ENCODE assay signal across 13 cellular contexts in genomic region chr5:175814676-175815075, GRCh38. TPM values are rescaled to one million over a fixed set of nuclear protein-coding genes. Genes with fewer than 3 reads are reported as not detected.
DNase-seq lines count a peak whose midpoint lies in the region; ATAC-seq and TF ChIP-seq lines count a peak whose summit lies in the region.
"Had no signal": no experiment of that assay in that cellular context is flagged by ENCODE, and none has a peak within 500 bp of the region (broad histone marks: within the 10 kb centered on the region; RNA-seq: fewer than 3 reads in every experiment).

No MANE protein-coding gene starts in this region.

- peaks cover 3% of the 10 kb centered on the region for H3K27me3 ChIP-seq in prostate gland (replicated peaks; ENCODE audit: insufficient read depth)
- H3K27me3 ChIP-seq: pancreas had no signal

- no peaks in the 10 kb centered on the region for H3K36me3 ChIP-seq in prostate gland
- H3K36me3 ChIP-seq: pancreas had no signal

- intact Hi-C loops in posterior cingulate gyrus (cut with DNase I), result no loop called here
- intact Hi-C loops in prostate gland (cut with DNase I), result no loop called here

- no peak for TF ChIP-seq POLR2A in prostate gland (IDR thresholded peaks at IDR 0.05)

- ATAC-seq in GM21367 (IDR thresholded peaks at IDR 0.05; ENCODE audit: unreplicated experiment), result no peak
- ATAC-seq in GM19035 (IDR thresholded peaks at IDR 0.05; ENCODE audit: unreplicated experiment), result no peak

- DNase-seq in ELR (ENCODE audit: low read depth) (peak; percentile 91), OCI-M1 (lab: John Stamatoyannopoulos, UW) (peak; percentile 2), choroid plexus epithelial cell (ENCODE audit: low read depth) (peak; percentile 46), posterior cingulate gyrus (peak in 9 of 10 donors; percentile 26 to 96 (median 82)), SW 1271 (lab: John Stamatoyannopoulos, UW) (no peak), prostate gland (ENCODE audit: low spot score) (no peak)
- DNase-seq: GDM1, kidney, MM.1S, WERI-Rb-1 had no signal

- no peaks in the 10 kb centered on the region for H3K9me3 ChIP-seq in prostate gland
- H3K9me3 ChIP-seq: pancreas had no signal

- TF ChIP-seq CTCF in choroid plexus epithelial cell (conservative IDR thresholded peaks at IDR 0.05; ENCODE audit: low read depth, low read length) (no peak), prostate gland (IDR thresholded peaks at IDR 0.05) (no peak)

- WGBS in prostate gland, result 49% methylated on average over 10 of the region's 10 CpGs

- no peaks in the 10 kb centered on the region for H3K4me1 ChIP-seq in prostate gland (replicated peaks)
- H3K4me1 ChIP-seq: pancreas had no signal

- no peak overlapping the region for H3K4me3 ChIP-seq in choroid plexus epithelial cell (ENCODE audit: low read depth, low read length)
- no peak overlapping the region for H3K4me3 ChIP-seq in prostate gland
- H3K4me3 ChIP-seq: pancreas had no signal

- no peak overlapping the region for H3K27ac ChIP-seq in prostate gland
- H3K27ac ChIP-seq: pancreas, WERI-Rb-1 had no signal

RNA-seq across cellular contexts. Expression of gene CPLX2, which starts 56.7 kb away (rescaled TPM):
- total RNA-seq in prostate gland, result 1 to 10 TPM in 1 of 2 donors, under 1 TPM in 1; 0.23 to 1.0 TPM
- total RNA-seq: kidney had no signal

Comparison
In these comparisons a context has a peak if more than half of its experiments do, and no peak if none do; other contexts are left out.
1. DNase-seq: peak in ELR (single experiment), OCI-M1 (single experiment), choroid plexus epithelial cell (single experiment) and posterior cingulate gyrus (9 of 10); none in SW 1271 (0 of 2) and prostate gland (single experiment).